27 cellular contexts compared by ENCODE assay signal in the genomic region with DNA sequence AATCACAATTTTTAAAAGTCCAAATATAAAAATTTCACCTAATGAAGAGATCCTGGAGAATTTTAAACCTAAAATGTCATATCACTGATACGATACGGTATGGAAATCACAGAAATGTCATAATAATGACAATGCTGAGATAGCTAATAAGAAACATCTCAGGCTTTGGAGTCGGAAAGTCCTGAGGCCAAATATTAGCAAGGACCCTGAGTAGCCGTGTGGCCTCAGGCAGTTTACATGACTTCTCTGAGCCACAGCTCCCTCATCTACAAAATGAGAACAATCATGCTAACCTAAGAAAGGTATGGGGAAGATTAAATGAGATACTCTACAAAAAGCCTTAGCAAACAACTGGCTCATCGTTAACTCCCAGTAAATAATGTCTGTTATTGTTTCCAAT.
DNase-seq lines count a peak whose midpoint lies in the region.
"Had no signal": no experiment of that assay in that cellular context is flagged by ENCODE, and none has a peak within 500 bp of the region (broad histone marks: within the 10 kb centered on the region; RNA-seq: fewer than 3 reads in every experiment).

No MANE protein-coding gene starts in this region.

- no peak overlapping the region for H3K4ac ChIP-seq in trophoblast cell (ENCODE audit: low read depth, low read length)

- no peak overlapping the region for H2BK12ac ChIP-seq in trophoblast cell (ENCODE audit: low read length)

- H2AK5ac ChIP-seq in trophoblast cell (ENCODE audit: low read length) = no peak overlapping the region

- H3K27me3 ChIP-seq in trophoblast cell (ENCODE audit: insufficient read depth, low read length) = no peaks in the 10 kb centered on the region
- H3K27me3 ChIP-seq: BE2C; BLaER1; BLaER1 treated with 17β-estradiol and CSF1 and Interleukin-3, amounts not matched to agents 10 nM and 100 nM had no signal

- no peak overlapping the region for H3K9ac ChIP-seq in trophoblast cell (ENCODE audit: low read length)
- H3K9ac ChIP-seq: BLaER1; BLaER1 treated with 17β-estradiol and CSF1 and Interleukin-3, amounts not matched to agents 10 nM and 100 nM had no signal

- no peak overlapping the region for H3K4me2 ChIP-seq in trophoblast cell (ENCODE audit: low read length)
- H3K4me2 ChIP-seq: A549; BLaER1; BLaER1 treated with 17β-estradiol and CSF1 and Interleukin-3, amounts not matched to agents 10 nM and 100 nM had no signal

- no peak overlapping the region for H3K23ac ChIP-seq in trophoblast cell (ENCODE audit: low read length)

- H4K91ac ChIP-seq in trophoblast cell (ENCODE audit: low read depth, low read length) = no peak overlapping the region

- H2BK120ac ChIP-seq in trophoblast cell (ENCODE audit: insufficient read depth, low read length, poor library complexity) = no peak overlapping the region

- no peak overlapping the region for H3K14ac ChIP-seq in trophoblast cell (ENCODE audit: low read length)

- no peak overlapping the region for H3K18ac ChIP-seq in trophoblast cell (ENCODE audit: low read length)

- no peaks in the 10 kb centered on the region for H3K79me2 ChIP-seq in trophoblast cell (ENCODE audit: control insufficient read depth, insufficient read depth, low read length, poor library complexity)

- no peaks in the 10 kb centered on the region for H3K9me3 ChIP-seq in trophoblast cell (ENCODE audit: insufficient read depth, low read depth, low read length)
- H3K9me3 ChIP-seq: A549; BE2C; BLaER1; BLaER1 treated with 17β-estradiol and CSF1 and Interleukin-3, amounts not matched to agents 10 nM and 100 nM; Caco-2 had no signal

- no peaks in the 10 kb centered on the region for H3K79me1 ChIP-seq in trophoblast cell (ENCODE audit: low read length)

- no peak overlapping the region for H3K27ac ChIP-seq in trophoblast cell (ENCODE audit: low read depth, low read length)
- H3K27ac ChIP-seq: 22Rv1; A549; BLaER1; BLaER1 treated with 17β-estradiol and CSF1 and Interleukin-3, amounts not matched to agents 10 nM and 100 nM; C4-2B had no signal

- no peaks in the 10 kb centered on the region for H3K4me1 ChIP-seq in trophoblast cell (ENCODE audit: control insufficient read depth in 1 of 2, insufficient read depth in 2 of 2, low read length in 2 of 2)
- H3K4me1 ChIP-seq: BE2C; BLaER1; BLaER1 treated with 17β-estradiol and CSF1 and Interleukin-3, amounts not matched to agents 10 nM and 100 nM; Caco-2 had no signal

- no peak overlapping the region for H3K4me3 ChIP-seq in trophoblast cell (ENCODE audit: low read depth, low read length)
- H3K4me3 ChIP-seq: A549; BLaER1; BLaER1 treated with 17β-estradiol and CSF1 and Interleukin-3, amounts not matched to agents 10 nM and 100 nM had no signal

- no CpG with 5 or more reads among the region's 5 CpGs for WGBS in trophoblast cell (ENCODE audit: extremely low coverage, insufficient coverage, insufficient read length)

- no peak overlapping the region for H4K8ac ChIP-seq in trophoblast cell (ENCODE audit: low read depth, low read length)

- H2BK5ac ChIP-seq in trophoblast cell (ENCODE audit: low read depth, low read length, poor library complexity) = no peak overlapping the region

- no peaks in the 10 kb centered on the region for H3K36me3 ChIP-seq in trophoblast cell (ENCODE audit: control insufficient read depth in 1 of 2, insufficient read depth in 2 of 2, low read length in 2 of 2)
- H3K36me3 ChIP-seq: BE2C; BLaER1; BLaER1 treated with 17β-estradiol and CSF1 and Interleukin-3, amounts not matched to agents 10 nM and 100 nM had no signal

- no peak overlapping the region for H4K12ac ChIP-seq in trophoblast cell (ENCODE audit: low read depth, low read length)

- DNase-seq in trophoblast cell = peak; percentile 57 to 83
- DNase-seq in stimulated activated CD8-positive, alpha-beta memory T cell treated with anti-CD3 and anti-CD28 coated beads, Interleukin-4, amount 100 ng/mL, for 48 hours = no peak
- DNase-seq: 8988T; ACHN; AML-193; BE2C; C1 segment of cervical spinal cord; Caco-2; Calu3; CD4-positive, alpha-beta memory T cell; CD4-positive, alpha-beta T cell; CD4-positive, CD25-positive, alpha-beta regulatory T cell; CD8-positive, alpha-beta memory T cell; CD8-positive, alpha-beta T cell; COR-L47; DMS 273 treated with DMSO at 0.1 percent for 48 hours; DMS153; DMS53; DMS79; DMS79 treated with DMSO at 0.1 percent for 48 hours; DND-41; EL had no signal

- no peak overlapping the region for H2AFZ ChIP-seq in trophoblast cell (ENCODE audit: insufficient read depth, low read length, poor library complexity)
